ENCODE assay signal across 28 cellular contexts in the genomic region with DNA sequence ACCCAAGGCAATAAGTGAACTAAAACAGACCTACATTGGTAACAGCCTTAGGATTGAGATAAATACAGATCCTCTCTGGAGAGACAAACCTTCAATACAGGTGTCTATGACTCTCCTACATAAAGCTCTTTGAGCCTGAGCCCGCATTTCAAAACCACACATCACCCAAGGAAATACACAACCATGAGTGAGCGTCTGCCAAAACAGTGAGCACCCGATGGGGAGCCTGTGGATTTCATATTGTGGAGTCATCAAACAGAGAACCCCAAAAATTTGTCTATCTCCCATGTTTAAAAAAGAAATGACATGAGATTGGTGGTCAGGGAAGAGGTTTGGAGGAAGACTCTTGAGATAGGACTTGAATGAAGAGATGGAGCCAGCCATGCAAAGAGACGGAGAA.
"Had no signal": no experiment of that assay in that cellular context is flagged by ENCODE, and none has a peak within 500 bp of the region (broad histone marks: within the 10 kb centered on the region; RNA-seq: fewer than 3 reads in every experiment).

No MANE protein-coding gene starts in this region.

- DNase-seq: colonic mucosa; cortex of kidney; dermis blood vessel endothelial cell; dorsolateral prefrontal cortex; effector CD4-positive, alpha-beta T cell; effector CD8-positive, alpha-beta T cell; effector memory CD4-positive, alpha-beta T cell; effector memory CD8-positive, alpha-beta T cell; endodermal cell; erythroblast; esophagus squamous epithelium; foreskin fibroblast; foreskin keratinocyte; foreskin melanocyte; gastrocnemius medialis; glutamatergic neuron; head of caudate nucleus; heart left ventricle; heart right ventricle had no signal

- H3K36me3 ChIP-seq: colonic mucosa, esophagus muscularis mucosa, esophagus squamous epithelium, gastrocnemius medialis, gastroesophageal sphincter, heart left ventricle, heart right ventricle had no signal

- ATAC-seq: effector memory CD8-positive, alpha-beta T cell; esophagus mucosa; foreskin keratinocyte; gastrocnemius medialis; gastroesophageal sphincter; heart left ventricle; heart right ventricle had no signal

- H3K27me3 ChIP-seq: colonic mucosa, dorsolateral prefrontal cortex, foreskin keratinocyte, gastrocnemius medialis had no signal

- FAIRE-seq: colon, endometrium, endothelial cell of umbilical vein, frontal cortex had no signal

- H3K9me3 ChIP-seq: colonic mucosa, esophagus muscularis mucosa, esophagus squamous epithelium, gastrocnemius medialis, gastroesophageal sphincter had no signal

- H3K4me3 ChIP-seq: colonic mucosa, coronary artery, dorsolateral prefrontal cortex, esophagus muscularis mucosa, esophagus squamous epithelium, gastrocnemius medialis, gastroesophageal sphincter, heart left ventricle, heart right ventricle had no signal

- H3K27ac ChIP-seq: colonic mucosa, coronary artery, dorsolateral prefrontal cortex, epithelial cell of prostate, esophagus muscularis mucosa, esophagus squamous epithelium, foreskin keratinocyte, gastrocnemius medialis, gastroesophageal sphincter, heart left ventricle, heart right ventricle had no signal

- H3K4me1 ChIP-seq: colonic mucosa, esophagus muscularis mucosa, esophagus squamous epithelium, foreskin keratinocyte, gastrocnemius medialis, gastroesophageal sphincter, heart left ventricle, heart right ventricle had no signal
